8 cellular contexts compared by ENCODE assay signal in the genomic region with DNA sequence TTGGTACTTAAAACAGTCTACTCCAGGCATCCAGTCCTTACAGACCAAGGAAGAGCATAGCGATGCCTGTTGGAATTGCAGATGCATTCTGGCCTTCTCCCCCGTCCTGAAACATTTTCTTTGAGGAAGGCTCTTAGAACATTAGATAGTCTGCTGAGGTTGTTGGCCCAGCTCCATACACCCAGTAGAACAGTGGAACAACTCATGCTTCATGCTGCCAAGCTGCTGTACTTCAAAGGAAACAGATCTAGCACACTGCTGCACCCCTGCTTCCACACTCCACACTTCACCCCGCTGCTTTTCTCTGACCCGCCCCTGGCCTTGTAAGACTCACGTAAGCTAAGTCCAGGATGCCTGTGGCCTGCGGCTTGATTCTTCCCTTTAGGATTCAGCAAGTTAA. TPM values are rescaled to one million over a fixed set of nuclear protein-coding genes. Genes with fewer than 3 reads are reported as not detected.
DNase-seq lines count a peak whose midpoint lies in the region; ATAC-seq and TF ChIP-seq lines count a peak whose summit lies in the region.

No MANE protein-coding gene starts in this region.

- H3K4me3 ChIP-seq in esophagus (ENCODE audit: low read depth in 1 of 2, low read length in 2 of 2), result no peak overlapping the region

- H3K27ac Mint-ChIP-seq in neural crest cell (ENCODE audit: unreplicated experiment) (peak overlapping the region; percentile 78), CD14-positive monocyte (peak overlapping the region in 3 of 7 donors; percentile 52 to 84 (median 60))

- no peak for ATAC-seq in GM18861 (IDR thresholded peaks at IDR 0.05; ENCODE audit: unreplicated experiment)
- ATAC-seq in HG02884 (IDR thresholded peaks at IDR 0.05; ENCODE audit: unreplicated experiment), result no peak

- DNase-seq in Ammon's horn (ENCODE audit: low spot score) (peak; percentile 85), NCI-H226 (peak; percentile 98), neural crest cell (ENCODE audit: low read depth, low spot score) (no peak), COR-L47 (lab: John Stamatoyannopoulos, UW) (no peak), CD14-positive monocyte (ENCODE audit: low spot score) (no peak)

- peak overlapping the region; percentile 26 to 61 for H3K27ac ChIP-seq in esophagus (ENCODE audit: low read depth in 2 of 2, low read length in 1 of 2)

- H3K9me3 Mint-ChIP-seq in neural crest cell (no peaks in the 10 kb centered on the region), CD14-positive monocyte (peaks cover 0 to 1% (median 0%) of the 10 kb centered on the region in 7 donors)

- H3K4me1 Mint-ChIP-seq in neural crest cell (peaks cover 53% of the 10 kb centered on the region), CD14-positive monocyte (peaks cover 49% of the 10 kb centered on the region)

- H3K27me3 ChIP-seq in esophagus (ENCODE audit: control insufficient read depth in 1 of 2, insufficient read depth in 2 of 2, low read length in 2 of 2), result no peaks in the 10 kb centered on the region

- peaks cover 3% of the 10 kb centered on the region in 2 donors for H3K4me1 ChIP-seq in esophagus (ENCODE audit: control insufficient read depth in 2 of 2, insufficient read depth in 2 of 2, low read length in 1 of 2)

- H3K36me3 ChIP-seq in esophagus (ENCODE audit: control insufficient read depth in 2 of 2, insufficient read depth in 2 of 2, low read length in 1 of 2), result peaks cover 3 to 6% of the 10 kb centered on the region in 2 donors

- H3K9me3 ChIP-seq in esophagus (ENCODE audit: control insufficient read depth in 2 of 2, insufficient read depth in 1 of 2, low read depth in 1 of 2, low read length in 1 of 2), result no peaks in the 10 kb centered on the region

- TF ChIP-seq CTCF in neural crest cell (conservative IDR thresholded peaks at IDR 0.05), result no peak
- no peak for TF ChIP-seq CTCF in CD14-positive monocyte (IDR thresholded peaks at IDR 0.05)

- no peaks in the 10 kb centered on the region for H3K36me3 Mint-ChIP-seq in neural crest cell (ENCODE audit: low read depth)
- H3K36me3 Mint-ChIP-seq in CD14-positive monocyte, result peaks cover 36 to 38% of the 10 kb centered on the region in 2 donors

- H3K27me3 Mint-ChIP-seq in neural crest cell (ENCODE audit: low read depth) (peaks cover 4% of the 10 kb centered on the region), CD14-positive monocyte (ENCODE audit: low read depth in 3 of 3) (peaks cover 12 to 19% (median 12%) of the 10 kb centered on the region in 3 donors)

- H3K4me3 Mint-ChIP-seq in neural crest cell, result peak overlapping the region; percentile 28
- no peak overlapping the region for H3K4me3 Mint-ChIP-seq in CD14-positive monocyte

- WGBS in esophagus, 2 donors, result 23 to 61% methylated on average over 6 of the region's 6 CpGs

- intact Hi-C loops in CD14-positive monocyte (cut with micrococcal nuclease), result no loop called here

RNA-seq across cellular contexts. Expression of a gene that starts 33.4 kb away (rescaled TPM):
- 10 to 100 TPM; 12.8 to 16.4 TPM for polyA plus RNA-seq in esophagus
- total RNA-seq in neural crest cell, result 60.1 and 67.8 TPM in 2 replicates
- polyA plus RNA-seq in CD14-positive monocyte, result not detected

Comparison
In these comparisons a context has a peak if more than half of its experiments do, and no peak if none do; other contexts are left out.
1. DNase-seq: peak in Ammon's horn (single experiment) and NCI-H226 (single experiment); none in neural crest cell (single experiment), COR-L47 (single experiment) and CD14-positive monocyte (single experiment).
2. RNA of a gene that starts 33.4 kb away (polyA plus RNA-seq): 12.8 to 16.4 TPM in esophagus; not detected in CD14-positive monocyte; every median in the first group is over 10 times any median in the second.